ENCODE assay signal across 10 cellular contexts in genomic region chr20:9241232-9241692, GRCh38.
DNase-seq lines count a peak whose midpoint lies in the region; ATAC-seq, FAIRE-seq and TF ChIP-seq lines count a peak whose summit lies in the region.
"Had no signal": no experiment of that assay in that cellular context is flagged by ENCODE, and none has a peak within 500 bp of the region (broad histone marks: within the 10 kb centered on the region; RNA-seq: fewer than 3 reads in every experiment).

No MANE protein-coding gene starts in this region.

- H3K36me3 Mint-ChIP-seq in HFFc6 (ENCODE audit: low read depth) = peaks cover 37% of the 10 kb centered on the region

- H3K27me3 Mint-ChIP-seq in HFFc6 (ENCODE audit: insufficient read depth) = peaks cover 7% of the 10 kb centered on the region; the same call in 1 of the 2 replicates

- DNase-seq in AG08395 (ENCODE audit: low spot score) = peak; percentile 68
- DNase-seq in HFFc6 = peak; percentile 74
- no peak for DNase-seq in hypothalamus (lab: John Stamatoyannopoulos, UW)
- DNase-seq in activated T-cell treated with anti-CD3 and anti-CD28 coated beads, Interleukin-2, amount 50 U/mL, for 48 hours = no peak
- no peak for DNase-seq in GM19239 (ENCODE audit: insufficient read length, low spot score)
- DNase-seq: activated CD4-positive, alpha-beta T cell treated with anti-CD3 and anti-CD28 coated beads, Interleukin-2, amount 50 U/mL, for 48 hours; hippocampal formation had no signal

- no peaks in the 10 kb centered on the region; the same call in 1 of the 2 replicates for H3K9me3 Mint-ChIP-seq in HFFc6

- peak overlapping the region; percentile 48 for H3K27ac Mint-ChIP-seq in HFFc6

- H3K4me1 Mint-ChIP-seq in HFFc6 (ENCODE audit: low read depth) = peaks cover 78% of the 10 kb centered on the region

- peak overlapping the region; percentile 16; the same call in 1 of the 2 replicates for H3K27ac ChIP-seq in VCaP

- peak; percentile 97 for FAIRE-seq in islet of Langerhans (lab: Jason Lieb, UNC)
- no peak for FAIRE-seq in GM19239 (lab: Jason Lieb, UNC)

- H3K4me3 Mint-ChIP-seq in HFFc6 = peak overlapping the region; percentile 1; the same call in 1 of the 2 replicates

- no peak for TF ChIP-seq CTCF in HFFc6 (IDR thresholded peaks at IDR 0.05)
- no peak for TF ChIP-seq CTCF in VCaP (conservative IDR thresholded peaks at IDR 0.05)

- ATAC-seq in GM18511 (IDR thresholded peaks at IDR 0.05; ENCODE audit: unreplicated experiment) = no peak

Comparison
In these comparisons a context has a peak if more than half of its experiments do, and no peak if none do; other contexts are left out.
1. DNase-seq: peak in AG08395 (single experiment) and HFFc6 (single experiment); none in hypothalamus (0 of 51), activated T-cell treated with anti-CD3 and anti-CD28 coated beads, Interleukin-2, amount 50 U/mL, for 48 hours (0 of 2) and GM19239 (single experiment).